ENCODE assay signal across 17 cellular contexts in the genomic region with DNA sequence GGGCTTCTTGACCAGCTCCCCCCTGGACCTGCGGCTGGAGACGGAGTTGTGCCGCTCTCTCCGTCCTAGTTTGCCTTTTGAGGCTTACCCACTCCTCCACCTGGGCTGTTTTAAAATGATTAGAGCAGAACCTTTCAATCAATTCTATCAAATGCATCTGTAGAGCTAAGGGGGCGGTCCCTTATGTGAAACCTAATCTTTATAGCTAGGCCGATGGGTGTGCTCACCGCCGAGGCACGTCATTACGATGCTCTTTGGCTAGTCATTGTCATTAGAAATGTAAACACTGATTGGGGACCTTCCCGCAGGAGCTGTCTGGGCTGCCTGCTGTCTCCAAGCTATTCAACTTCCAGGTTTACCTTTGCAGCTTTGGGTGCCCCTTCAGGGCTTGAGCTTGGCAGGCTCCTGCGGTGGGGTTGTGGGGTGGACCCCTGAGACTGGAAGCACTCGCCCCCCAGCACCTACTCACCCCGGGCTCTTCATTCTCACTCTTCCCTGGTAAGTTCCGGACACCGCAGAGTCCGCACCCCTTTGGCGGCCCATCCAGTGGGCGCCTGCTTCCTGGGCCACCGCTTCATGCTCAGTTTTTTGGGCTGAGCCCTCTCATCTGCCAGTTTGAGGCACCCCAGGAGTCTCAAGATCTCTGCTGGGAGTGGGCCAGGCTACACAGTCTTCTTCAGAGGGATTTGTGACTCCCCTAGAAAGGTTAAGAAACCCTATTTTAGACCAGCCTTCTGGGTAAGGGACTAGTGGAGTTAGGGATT. TPM values are rescaled to one million over a fixed set of nuclear protein-coding genes. Genes with fewer than 3 reads are reported as not detected.
DNase-seq lines count a peak whose midpoint lies in the region; ATAC-seq, FAIRE-seq and TF ChIP-seq lines count a peak whose summit lies in the region.
"Had no signal": no experiment of that assay in that cellular context is flagged by ENCODE, and none has a peak within 500 bp of the region (broad histone marks: within the 10 kb centered on the region; RNA-seq: fewer than 3 reads in every experiment).

No MANE protein-coding gene starts in this region.

- no peak overlapping the region for H3K4me3 Mint-ChIP-seq in activated CD4-positive, alpha-beta memory T cell treated with anti-CD3 and anti-CD28 coated beads for 36 hours
- H3K4me3 Mint-ChIP-seq in activated CD4-positive, alpha-beta memory T cell treated with anti-CD3 and anti-CD28 coated beads, Interleukin-2, amount 10 ng/mL, durations not matched to agents 7 days and 5 days = no peak overlapping the region
- H3K4me3 Mint-ChIP-seq in progenitor cell of endocrine pancreas (ENCODE audit: low read depth) = no peak overlapping the region
- H3K4me3 Mint-ChIP-seq: memory B cell had no signal

- H3K9me3 Mint-ChIP-seq in activated CD4-positive, alpha-beta memory T cell treated with anti-CD3 and anti-CD28 coated beads for 36 hours = no peaks in the 10 kb centered on the region
- no peaks in the 10 kb centered on the region for H3K9me3 Mint-ChIP-seq in activated CD4-positive, alpha-beta memory T cell treated with anti-CD3 and anti-CD28 coated beads, Interleukin-2, amount 10 ng/mL, durations not matched to agents 7 days and 5 days
- H3K9me3 Mint-ChIP-seq in progenitor cell of endocrine pancreas (ENCODE audit: low read depth) = no peaks in the 10 kb centered on the region
- H3K9me3 Mint-ChIP-seq: memory B cell had no signal

- WGBS in K562 (ENCODE audit: insufficient coverage, low coverage, missing lambda C conversion rate) = 62% methylated on average over 20 of the region's 20 CpGs

- DNase-seq in activated CD4-positive, alpha-beta memory T cell treated with anti-CD3 and anti-CD28 coated beads for 36 hours = no peak
- no peak for DNase-seq in activated CD4-positive, alpha-beta memory T cell treated with anti-CD3 and anti-CD28 coated beads, Interleukin-2, amount 10 ng/mL, durations not matched to agents 7 days and 5 days
- DNase-seq in NCI-H187 treated with DMSO at 0.1 percent for 48 hours (lab: John Stamatoyannopoulos, UW) (peak; percentile 31), K562 (ENCODE audit: extremely low read depth in 1 of 4, low spot score in 3 of 4) (peak in 2 of 4 experiments; percentile 64 to 74), progenitor cell of endocrine pancreas (ENCODE audit: low spot score, unreplicated experiment) (no peak), cerebellar nuclear complex (lab: John Stamatoyannopoulos, UW) (no peak), HT-29 (ENCODE audit: low spot score) (no peak), NCI-H2171 (lab: John Stamatoyannopoulos, UW) (no peak)
- DNase-seq: hypothalamus, MV-4-11, substantia nigra, T-helper 9 cell had no signal

- H3K4me3 ChIP-seq in K562 = no peak overlapping the region
- H3K4me3 ChIP-seq: ascending aorta had no signal

- TF ChIP-seq CTCF in K562 (IDR thresholded peaks at IDR 0.05 in 2 of 3, conservative IDR thresholded peaks at IDR 0.05 in 1 of 3; ENCODE audit: insufficient read depth in 2 of 3, low read depth in 1 of 3, low read length in 3 of 3) (no peak), progenitor cell of endocrine pancreas (IDR thresholded peaks at IDR 0.05; ENCODE audit: unreplicated experiment) (no peak)

- TF ChIP-seq POLR2A in K562 (conservative IDR thresholded peaks at IDR 0.05) = no peak

- CTCF ChIA-PET in activated CD4-positive, alpha-beta memory T cell treated with anti-CD3 and anti-CD28 coated beads for 36 hours (lab: Charles Lee) = interaction anchor here (1.1 kb wide), 1 partner anchor 16 kb away, joined by 3 read pairs; no protein-coding TSS in a partner anchor
- CTCF ChIA-PET in activated CD4-positive, alpha-beta memory T cell treated with anti-CD3 and anti-CD28 coated beads, Interleukin-2, amount 10 ng/mL, durations not matched to agents 7 days and 5 days (lab: Charles Lee) = no interaction called here
- CTCF ChIA-PET in K562 (lab: Yijun Ruan, JAX; ENCODE audit: low intra/inter-chr PET ratio) = no interaction called here

- no peaks in the 10 kb centered on the region for H3K9me3 ChIP-seq in K562 (replicated peaks; ENCODE audit: control insufficient read depth, insufficient read depth, low read depth, low read length)
- H3K9me3 ChIP-seq: ascending aorta had no signal

- peaks cover 15% of the 10 kb centered on the region for H3K9me1 ChIP-seq in K562 (ENCODE audit: control insufficient read depth, insufficient read depth, low read length)

- peaks cover 57% of the 10 kb centered on the region for H3K79me2 ChIP-seq in K562 (ENCODE audit: control insufficient read depth, insufficient read depth, low read length)

- H3K27ac ChIP-seq in K562 (ENCODE audit: extremely low read depth, low read depth, low read length) = peak overlapping the region; percentile 58; the same call in 2 of the 3 replicates
- H3K27ac ChIP-seq: ascending aorta had no signal

- H3K27me3 Mint-ChIP-seq in activated CD4-positive, alpha-beta memory T cell treated with anti-CD3 and anti-CD28 coated beads for 36 hours = no peaks in the 10 kb centered on the region
- H3K27me3 Mint-ChIP-seq in activated CD4-positive, alpha-beta memory T cell treated with anti-CD3 and anti-CD28 coated beads, Interleukin-2, amount 10 ng/mL, durations not matched to agents 7 days and 5 days = no peaks in the 10 kb centered on the region
- H3K27me3 Mint-ChIP-seq in progenitor cell of endocrine pancreas = no peaks in the 10 kb centered on the region
- H3K27me3 Mint-ChIP-seq: memory B cell had no signal

- no peak for TF ChIP-seq EP300 in K562 (IDR thresholded peaks at IDR 0.05; ENCODE audit: low read length)

- peak overlapping the region; percentile 26; the same call in 1 of the 2 replicates for H3K4me2 ChIP-seq in K562 (ENCODE audit: insufficient read depth, low read length)

- no TSS peak for BruUV-seq in K562 (replicated peaks; lab: Mats Ljungman, UMichigan)

- H3K36me3 Mint-ChIP-seq in activated CD4-positive, alpha-beta memory T cell treated with anti-CD3 and anti-CD28 coated beads for 36 hours = peaks cover 7% of the 10 kb centered on the region
- H3K36me3 Mint-ChIP-seq in activated CD4-positive, alpha-beta memory T cell treated with anti-CD3 and anti-CD28 coated beads, Interleukin-2, amount 10 ng/mL, durations not matched to agents 7 days and 5 days (ENCODE audit: low read depth) = peaks cover 55% of the 10 kb centered on the region
- H3K36me3 Mint-ChIP-seq in progenitor cell of endocrine pancreas (ENCODE audit: insufficient read depth) = peaks cover 11% of the 10 kb centered on the region

- peak; percentile 92 for FAIRE-seq in K562 (lab: Jason Lieb, UNC)
- FAIRE-seq: A204.1 had no signal

- peak overlapping the region; percentile 3 for H3K27ac Mint-ChIP-seq in activated CD4-positive, alpha-beta memory T cell treated with anti-CD3 and anti-CD28 coated beads for 36 hours
- H3K27ac Mint-ChIP-seq in activated CD4-positive, alpha-beta memory T cell treated with anti-CD3 and anti-CD28 coated beads, Interleukin-2, amount 10 ng/mL, durations not matched to agents 7 days and 5 days = no peak overlapping the region
- H3K27ac Mint-ChIP-seq in progenitor cell of endocrine pancreas = peak overlapping the region; percentile 73
- H3K27ac Mint-ChIP-seq: memory B cell had no signal

- H2AFZ ChIP-seq in K562 (ENCODE audit: low read depth, low read length) = no peak overlapping the region

- ATAC-seq in K562 = peak; percentile 91
- ATAC-seq: Panc1 had no signal

- in situ Hi-C loops in K562 (cut with MboI) = no loop called here

- no peak for TF ChIP-seq RAD21 in K562 (CRISPR knock-in tag; conservative IDR thresholded peaks at IDR 0.05 in 1 of 2, IDR thresholded peaks at IDR 0.05 in 1 of 2)

- H3K4me1 Mint-ChIP-seq in activated CD4-positive, alpha-beta memory T cell treated with anti-CD3 and anti-CD28 coated beads for 36 hours (ENCODE audit: low read depth) = peaks cover 31% of the 10 kb centered on the region
- peaks cover 39% of the 10 kb centered on the region for H3K4me1 Mint-ChIP-seq in activated CD4-positive, alpha-beta memory T cell treated with anti-CD3 and anti-CD28 coated beads, Interleukin-2, amount 10 ng/mL, durations not matched to agents 7 days and 5 days
- peaks cover 36% of the 10 kb centered on the region for H3K4me1 Mint-ChIP-seq in progenitor cell of endocrine pancreas (ENCODE audit: low read depth)

- intact Hi-C loops in activated CD4-positive, alpha-beta memory T cell treated with anti-CD3 and anti-CD28 coated beads for 36 hours (cut with micrococcal nuclease) = no loop called here
- intact Hi-C loops in K562 (cut with micrococcal nuclease) = no loop called here

- H3K36me3 ChIP-seq in K562 (ENCODE audit: control insufficient read depth, insufficient read depth, low read length) = peaks cover 82% of the 10 kb centered on the region

- H3K4me1 ChIP-seq in K562 (replicated peaks in 1 of 2; ENCODE audit: control insufficient read depth in 2 of 2, insufficient read depth in 2 of 2, low read length in 2 of 2) = peaks cover 24 to 42% of the 10 kb centered on the region in 2 experiments; a peak in 4 of 5 replicates
- H3K4me1 ChIP-seq: ascending aorta had no signal

- peaks cover 26% of the 10 kb centered on the region; the same call in 1 of the 2 replicates for H4K20me1 ChIP-seq in K562 (replicated peaks; ENCODE audit: control insufficient read depth, insufficient read depth, low read length)

- POLR2A ChIA-PET in activated CD4-positive, alpha-beta memory T cell treated with anti-CD3 and anti-CD28 coated beads for 36 hours (lab: Charles Lee) = no interaction called here
- POLR2A ChIA-PET in activated CD4-positive, alpha-beta memory T cell treated with anti-CD3 and anti-CD28 coated beads, Interleukin-2, amount 10 ng/mL, durations not matched to agents 7 days and 5 days (lab: Charles Lee) = interaction anchor here (0.7 to 2.8 kb wide), 2 partner anchors 22 to 47 kb away, joined by 3 to 20 read pairs; partner anchors contain the start of gene ZC3H18
- POLR2A ChIA-PET in K562 (lab: Yijun Ruan, JAX) = interaction anchor here (0.6 to 2.1 kb wide), 14 partner anchors 8 to 954 kb away, joined by 3 to 7 read pairs (median 3); partner anchors contain the start of gene ZC3H18

- H3K9ac ChIP-seq in K562 (ENCODE audit: insufficient read depth in 1 of 2, low read depth in 2 of 2, low read length in 2 of 2) = peak overlapping the region; percentile 2 to 67; a peak in 2 of 4 replicates

- no peaks in the 10 kb centered on the region for H3K27me3 ChIP-seq in K562 (ENCODE audit: control insufficient read depth in 2 of 2, insufficient read depth in 2 of 2, low read length in 2 of 2)
- H3K27me3 ChIP-seq: ascending aorta had no signal

RNA-seq across cellular contexts. Expression of gene IL17C, which starts 20.9 kb away (rescaled TPM):
- total RNA-seq in activated CD4-positive, alpha-beta memory T cell treated with anti-CD3 and anti-CD28 coated beads for 36 hours = under 1 TPM in 1 of 2 experiments, not detected in 1; 0.22 TPM
- total RNA-seq in activated CD4-positive, alpha-beta memory T cell treated with anti-CD3 and anti-CD28 coated beads, Interleukin-2, amount 10 ng/mL, durations not matched to agents 7 days and 5 days = under 1 TPM; 0.23 to 0.43 TPM
- total RNA-seq in K562 (2011; cell fraction: chromatin; rRNA removed; ENCODE audit: low replicate concordance) = not detected in 2 replicates
- not detected in 2 replicates for total RNA-seq in K562 (2011; cell fraction: nucleolus; rRNA removed)
- not detected in 2 replicates for total RNA-seq in K562 (2011; cell fraction: nucleoplasm; rRNA removed)
- total RNA-seq in K562 (2014; rRNA removed) = not detected in 2 replicates
- not detected in 2 replicates for total RNA-seq in K562 (2014; rRNA removed; fragmentation: Illumina TruSeq; extraction: Trizol)
- total RNA-seq in K562 (2015; rRNA removed; fragmentation: Illumina TruSeq; extraction: Trizol) = not detected in 2 replicates
- total RNA-seq in K562 (2021) = not detected in 2 replicates
- polyA plus RNA-seq in K562 (2011; rRNA removed) = not detected in 2 replicates
- not detected in 2 replicates for polyA plus RNA-seq in K562 (2011; cell fraction: cytosol; rRNA removed)
- polyA plus RNA-seq in K562 (2011; cell fraction: nucleus; rRNA removed) = 0.21 TPM in 1 of 2 replicates, not detected in the other
- not detected in 2 replicates for polyA plus RNA-seq in K562 (2012)
- not detected in 2 replicates for polyA plus RNA-seq in K562 (2014; fragmentation: Illumina TruSeq; extraction: Trizol)
- not detected for polyA plus RNA-seq in K562 (2014; fragmentation: Nextera tagmentation; extraction: Ambion mirVana)
- not detected in 2 replicates for polyA plus RNA-seq in K562 (2014; rRNA removed)
- not detected in 2 replicates for polyA minus RNA-seq in K562 (2011; rRNA and poly(A)+ RNA removed)
- polyA minus RNA-seq in K562 (2011; cell fraction: cytosol; rRNA and poly(A)+ RNA removed) = not detected in 2 replicates
- not detected in 2 replicates for polyA minus RNA-seq in K562 (2011; cell fraction: nucleus; rRNA and poly(A)+ RNA removed)
- total RNA-seq in progenitor cell of endocrine pancreas = 0.29 TPM in 2 replicates
- total RNA-seq in HT-29 (2014; rRNA removed; shearing (Covaris generic)) = 0.28 TPM in 1 of 2 replicates, not detected in the other
- total RNA-seq: ascending aorta, Daoy had no signal

RNA-seq across cellular contexts. Expression of gene CYBA, which starts 33.4 kb away (rescaled TPM):
- 100 to 1,000 TPM; 262 to 265 TPM for total RNA-seq in activated CD4-positive, alpha-beta memory T cell treated with anti-CD3 and anti-CD28 coated beads for 36 hours
- 100 to 1,000 TPM; 580 to 588 TPM for total RNA-seq in activated CD4-positive, alpha-beta memory T cell treated with anti-CD3 and anti-CD28 coated beads, Interleukin-2, amount 10 ng/mL, durations not matched to agents 7 days and 5 days
- 136 and 579 TPM in 2 replicates for total RNA-seq in K562 (2011; cell fraction: chromatin; rRNA removed; ENCODE audit: low replicate concordance)
- total RNA-seq in K562 (2011; cell fraction: nucleolus; rRNA removed) = 819 and 943 TPM in 2 replicates
- 427 and 435 TPM in 2 replicates for total RNA-seq in K562 (2011; cell fraction: nucleoplasm; rRNA removed)
- 683 and 757 TPM in 2 replicates for total RNA-seq in K562 (2014; rRNA removed)
- 44.5 and 72.5 TPM in 2 replicates for total RNA-seq in K562 (2014; rRNA removed; fragmentation: Illumina TruSeq; extraction: Trizol)
- total RNA-seq in K562 (2015; rRNA removed; fragmentation: Illumina TruSeq; extraction: Trizol) = 196 and 239 TPM in 2 replicates
- total RNA-seq in K562 (2021) = 384 and 422 TPM in 2 replicates
- 93.0 and 157 TPM in 2 replicates for polyA plus RNA-seq in K562 (2011; rRNA removed)
- polyA plus RNA-seq in K562 (2011; cell fraction: cytosol; rRNA removed) = 366 and 963 TPM in 2 replicates
- polyA plus RNA-seq in K562 (2011; cell fraction: nucleus; rRNA removed) = 349 and 566 TPM in 2 replicates
- 346 and 377 TPM in 2 replicates for polyA plus RNA-seq in K562 (2012)
- polyA plus RNA-seq in K562 (2014; fragmentation: Illumina TruSeq; extraction: Trizol) = 63.5 and 240 TPM in 2 replicates
- under 1 TPM; 0.34 to 0.45 TPM for polyA plus RNA-seq in K562 (2014; fragmentation: Nextera tagmentation; extraction: Ambion mirVana)
- 519 and 579 TPM in 2 replicates for polyA plus RNA-seq in K562 (2014; rRNA removed)
- 40.1 and 80.4 TPM in 2 replicates for polyA minus RNA-seq in K562 (2011; rRNA and poly(A)+ RNA removed)
- polyA minus RNA-seq in K562 (2011; cell fraction: cytosol; rRNA and poly(A)+ RNA removed) = 249 and 254 TPM in 2 replicates
- polyA minus RNA-seq in K562 (2011; cell fraction: nucleus; rRNA and poly(A)+ RNA removed) = 78.6 and 83.5 TPM in 2 replicates
- 111 and 112 TPM in 2 replicates for total RNA-seq in progenitor cell of endocrine pancreas
- total RNA-seq in HT-29 (2014; rRNA removed; shearing (Covaris generic)) = 1,584 and 1,604 TPM in 2 replicates

RNA-seq across cellular contexts. Expression of gene MVD, which starts 45.4 kb away (rescaled TPM):
- 100 to 1,000 TPM; 111 to 113 TPM for total RNA-seq in activated CD4-positive, alpha-beta memory T cell treated with anti-CD3 and anti-CD28 coated beads for 36 hours
- 100 to 1,000 TPM; 134 to 139 TPM for total RNA-seq in activated CD4-positive, alpha-beta memory T cell treated with anti-CD3 and anti-CD28 coated beads, Interleukin-2, amount 10 ng/mL, durations not matched to agents 7 days and 5 days
- 321 and 787 TPM in 2 replicates for total RNA-seq in K562 (2011; cell fraction: chromatin; rRNA removed; ENCODE audit: low replicate concordance)
- 569 and 688 TPM in 2 replicates for total RNA-seq in K562 (2011; cell fraction: nucleolus; rRNA removed)
- 436 and 479 TPM in 2 replicates for total RNA-seq in K562 (2011; cell fraction: nucleoplasm; rRNA removed)
- total RNA-seq in K562 (2014; rRNA removed) (89.2 and 121 TPM in 2 replicates), K562 (2014; rRNA removed; fragmentation: Illumina TruSeq; extraction: Trizol) (17.6 and 26.6 TPM in 2 replicates), K562 (2015; rRNA removed; fragmentation: Illumina TruSeq; extraction: Trizol) (45.3 and 45.5 TPM in 2 replicates), K562 (2021) (126 and 141 TPM in 2 replicates), progenitor cell of endocrine pancreas (78.1 and 78.5 TPM in 2 replicates)
- polyA plus RNA-seq in K562 (2011; rRNA removed) (53.9 and 168 TPM in 2 replicates), K562 (2014; fragmentation: Illumina TruSeq; extraction: Trizol) (32.9 and 65.4 TPM in 2 replicates), K562 (2014; fragmentation: Nextera tagmentation; extraction: Ambion mirVana) (10 to 100 TPM; 12.2 to 15.4 TPM), K562 (2014; rRNA removed) (65.6 and 82.5 TPM in 2 replicates)
- 114 and 126 TPM in 2 replicates for polyA plus RNA-seq in K562 (2011; cell fraction: cytosol; rRNA removed)
- polyA plus RNA-seq in K562 (2011; cell fraction: nucleus; rRNA removed) = 587 and 718 TPM in 2 replicates
- 111 and 112 TPM in 2 replicates for polyA plus RNA-seq in K562 (2012)
- 19.0 and 22.9 TPM in 2 replicates for polyA minus RNA-seq in K562 (2011; rRNA and poly(A)+ RNA removed)
- polyA minus RNA-seq in K562 (2011; cell fraction: cytosol; rRNA and poly(A)+ RNA removed) = 57.7 and 136 TPM in 2 replicates
- 78.2 and 151 TPM in 2 replicates for polyA minus RNA-seq in K562 (2011; cell fraction: nucleus; rRNA and poly(A)+ RNA removed)
- 100 and 109 TPM in 2 replicates for total RNA-seq in HT-29 (2014; rRNA removed; shearing (Covaris generic))

RNA-seq across cellular contexts. Expression of gene ZC3H18, which starts 47.2 kb away (rescaled TPM):
- 10 to 100 TPM; 72.0 to 72.7 TPM for total RNA-seq in activated CD4-positive, alpha-beta memory T cell treated with anti-CD3 and anti-CD28 coated beads for 36 hours
- total RNA-seq in activated CD4-positive, alpha-beta memory T cell treated with anti-CD3 and anti-CD28 coated beads, Interleukin-2, amount 10 ng/mL, durations not matched to agents 7 days and 5 days = 10 to 100 TPM; 75.9 to 78.6 TPM
- total RNA-seq in K562 (2011; cell fraction: chromatin; rRNA removed; ENCODE audit: low replicate concordance) = 74.4 and 112 TPM in 2 replicates
- 51.3 and 61.4 TPM in 2 replicates for total RNA-seq in K562 (2011; cell fraction: nucleolus; rRNA removed)
- total RNA-seq in K562 (2011; cell fraction: nucleoplasm; rRNA removed) = 61.1 and 63.4 TPM in 2 replicates
- total RNA-seq in K562 (2014; rRNA removed) = 26.9 and 35.1 TPM in 2 replicates
- 16.0 and 16.3 TPM in 2 replicates for total RNA-seq in K562 (2014; rRNA removed; fragmentation: Illumina TruSeq; extraction: Trizol)
- 31.1 and 33.9 TPM in 2 replicates for total RNA-seq in K562 (2015; rRNA removed; fragmentation: Illumina TruSeq; extraction: Trizol)
- total RNA-seq in K562 (2021) = 81.3 and 88.7 TPM in 2 replicates
- polyA plus RNA-seq in K562 (2011; rRNA removed) = 12.5 and 15.8 TPM in 2 replicates
- 10.1 and 15.8 TPM in 2 replicates for polyA plus RNA-seq in K562 (2011; cell fraction: cytosol; rRNA removed)
- 43.3 and 65.6 TPM in 2 replicates for polyA plus RNA-seq in K562 (2011; cell fraction: nucleus; rRNA removed)
- polyA plus RNA-seq in K562 (2012) = 57.6 and 59.2 TPM in 2 replicates
- 60.7 and 65.3 TPM in 2 replicates for polyA plus RNA-seq in K562 (2014; fragmentation: Illumina TruSeq; extraction: Trizol)
- 1 to 10 TPM; 1.7 to 2.0 TPM for polyA plus RNA-seq in K562 (2014; fragmentation: Nextera tagmentation; extraction: Ambion mirVana)
- polyA plus RNA-seq in K562 (2014; rRNA removed) = 37.1 and 49.2 TPM in 2 replicates
- polyA minus RNA-seq in K562 (2011; rRNA and poly(A)+ RNA removed) = 7.9 and 9.1 TPM in 2 replicates
- 23.7 and 30.6 TPM in 2 replicates for polyA minus RNA-seq in K562 (2011; cell fraction: cytosol; rRNA and poly(A)+ RNA removed)
- 17.5 and 19.1 TPM in 2 replicates for polyA minus RNA-seq in K562 (2011; cell fraction: nucleus; rRNA and poly(A)+ RNA removed)
- 67.5 and 70.7 TPM in 2 replicates for total RNA-seq in progenitor cell of endocrine pancreas
- 20.2 and 28.9 TPM in 2 replicates for total RNA-seq in HT-29 (2014; rRNA removed; shearing (Covaris generic))
